In the genomic region with DNA sequence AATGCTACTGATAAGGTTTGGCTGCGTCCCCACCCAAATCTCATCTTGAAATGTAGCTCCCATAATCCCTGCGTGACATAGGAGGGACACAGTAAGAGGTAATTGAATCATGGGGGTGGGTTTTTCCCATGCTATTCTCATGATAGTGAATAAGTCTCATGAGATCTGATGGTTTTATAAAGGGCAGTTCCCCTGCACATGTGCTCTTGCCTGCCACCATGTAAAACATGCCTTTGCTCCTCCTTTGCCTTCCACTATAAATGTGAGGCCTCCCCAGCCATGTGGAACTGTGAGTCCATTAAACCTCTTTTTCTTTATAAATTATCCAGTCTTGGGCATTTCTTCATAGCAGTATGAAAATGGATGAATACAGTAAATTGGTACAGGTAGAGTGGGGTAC, we compare ENCODE assay signal across 3 cellular contexts. TPM values are rescaled to one million over a fixed set of nuclear protein-coding genes. Genes with fewer than 3 reads are reported as not detected.
"Had no signal": no experiment of that assay in that cellular context is flagged by ENCODE, and none has a peak within 500 bp of the region (broad histone marks: within the 10 kb centered on the region; RNA-seq: fewer than 3 reads in every experiment).

No MANE protein-coding gene starts in this region.

RNA-seq across cellular contexts. Expression of a gene that starts 20.2 kb away (rescaled TPM):
- total RNA-seq: activated naive CD4-positive, alpha-beta T cell treated with anti-CD3 and anti-CD28 coated beads for 36 hours; activated naive CD8-positive, alpha-beta T cell treated with anti-CD3 and anti-CD28 coated beads for 36 hours; bronchial epithelial cell had no signal
